ENCODE assay signal across 7 cellular contexts in the genomic region with DNA sequence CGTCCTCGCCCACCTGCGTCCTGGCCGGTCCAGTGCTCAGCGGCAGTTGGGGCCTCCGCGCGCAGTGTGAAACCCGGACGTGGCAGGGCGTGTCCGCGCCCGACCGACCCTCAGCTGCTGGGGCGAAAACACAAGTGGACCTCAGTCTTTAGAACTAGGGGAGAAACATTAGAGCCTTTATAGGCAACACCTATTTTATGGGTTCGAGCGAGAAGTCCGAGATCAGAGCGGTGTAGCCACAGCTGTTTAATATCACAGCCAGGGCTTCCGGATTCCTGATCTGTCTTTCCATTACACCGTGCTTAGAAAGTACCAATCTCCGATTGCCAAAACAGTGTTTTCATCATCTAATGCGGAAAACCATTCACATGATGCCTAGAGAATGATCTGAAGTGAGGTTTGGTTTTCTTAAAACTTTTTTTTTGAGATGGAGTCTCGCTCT. TPM values are rescaled to one million over a fixed set of nuclear protein-coding genes. Genes with fewer than 3 reads are reported as not detected.
DNase-seq lines count a peak whose midpoint lies in the region; ATAC-seq and TF ChIP-seq lines count a peak whose summit lies in the region.

No MANE protein-coding gene starts in this region.

- peak; percentile 27 for DNase-seq in RPMI8226
- peak; percentile 82 to 87 for DNase-seq in erythroblast (lab: John Stamatoyannopoulos, UW)
- DNase-seq in nephron progenitor cell = no peak
- no peak for DNase-seq in left lobe of liver (ENCODE audit: low spot score)

- TF ChIP-seq POLR2A in erythroblast (IDR thresholded peaks at IDR 0.05; ENCODE audit: low read length) = no peak

- ATAC-seq in GM18861 (IDR thresholded peaks at IDR 0.05; ENCODE audit: unreplicated experiment) (peak; percentile 15), HG02610 (IDR thresholded peaks at IDR 0.05; ENCODE audit: unreplicated experiment) (peak; percentile 12), HG03469 (IDR thresholded peaks at IDR 0.05; ENCODE audit: unreplicated experiment) (no peak), left lobe of liver (no peak)

- H3K4me1 Mint-ChIP-seq in nephron progenitor cell = peaks cover 30% of the 10 kb centered on the region

- peak overlapping the region; percentile 100 for H3K4me3 Mint-ChIP-seq in nephron progenitor cell

- peaks cover 4% of the 10 kb centered on the region for H3K27me3 Mint-ChIP-seq in nephron progenitor cell (ENCODE audit: low read depth, poor library complexity)

- TF ChIP-seq CTCF in nephron progenitor cell (IDR thresholded peaks at IDR 0.05) = no peak

- no peak overlapping the region for H3K27ac Mint-ChIP-seq in nephron progenitor cell

- no peaks in the 10 kb centered on the region for H3K9me3 Mint-ChIP-seq in nephron progenitor cell

- H3K36me3 Mint-ChIP-seq in nephron progenitor cell (ENCODE audit: low read depth) = peaks cover 21% of the 10 kb centered on the region

RNA-seq across cellular contexts. Expression of a gene that starts 0.5 kb away (rescaled TPM):
- 0.38 TPM for total RNA-seq in left lobe of liver

RNA-seq across cellular contexts. Expression of a gene that starts 59.6 kb away (rescaled TPM):
- 47.3 TPM for total RNA-seq in left lobe of liver

Comparison
In these comparisons a context has a peak if more than half of its experiments do, and no peak if none do; other contexts are left out.
1. ATAC-seq: peak in GM18861 (single experiment) and HG02610 (single experiment); none in HG03469 (single experiment) and left lobe of liver (single experiment).
2. DNase-seq: peak in RPMI8226 (single experiment) and erythroblast (2 of 2); none in nephron progenitor cell (single experiment) and left lobe of liver (single experiment).